16 cellular contexts compared by ENCODE assay signal in the genomic region with DNA sequence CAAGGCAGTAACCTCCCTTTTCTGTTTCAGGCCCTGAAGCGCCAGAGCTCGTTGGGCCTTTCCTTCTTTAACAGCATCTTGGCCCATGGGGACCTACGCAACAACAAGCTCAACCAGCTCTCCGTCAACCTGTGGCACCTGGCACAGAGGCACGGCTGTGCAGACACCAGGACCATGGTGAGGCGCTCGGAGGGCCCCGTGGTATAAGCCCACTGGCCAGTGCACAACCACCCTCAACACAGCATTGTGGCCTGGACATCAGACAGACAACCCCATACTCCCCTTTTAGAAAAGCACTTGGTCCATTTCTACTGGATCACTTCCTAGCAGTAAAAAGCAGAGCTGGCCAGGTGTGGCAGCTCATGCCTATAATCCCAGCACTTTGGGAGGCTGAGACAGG. TPM values are rescaled to one million over a fixed set of nuclear protein-coding genes. Genes with fewer than 3 reads are reported as not detected.
DNase-seq lines count a peak whose midpoint lies in the region; ATAC-seq and TF ChIP-seq lines count a peak whose summit lies in the region.
"Had no signal": no experiment of that assay in that cellular context is flagged by ENCODE, and none has a peak within 500 bp of the region (broad histone marks: within the 10 kb centered on the region; RNA-seq: fewer than 3 reads in every experiment).

No MANE protein-coding gene starts in this region.

- H3K4me1 ChIP-seq in heart right ventricle = peaks cover 8 to 78% (median 56%) of the 10 kb centered on the region in 9 donors
- peaks cover 4 to 50% of the 10 kb centered on the region in 2 donors for H3K4me1 ChIP-seq in right atrium auricular region
- peaks cover 50 to 77% (median 61%) of the 10 kb centered on the region in 3 donors for H3K4me1 ChIP-seq in esophagus squamous epithelium
- H3K4me1 ChIP-seq in prostate gland (replicated peaks) = peaks cover 9% of the 10 kb centered on the region

- H3K36me3 Mint-ChIP-seq in natural killer cell = no peaks in the 10 kb centered on the region

- H3K36me3 ChIP-seq in heart right ventricle (peaks cover 0 to 66% (median 12%) of the 10 kb centered on the region in 9 donors), right atrium auricular region (peaks cover 31% of the 10 kb centered on the region), esophagus squamous epithelium (peaks cover 0 to 42% (median 4%) of the 10 kb centered on the region in 3 donors), prostate gland (no peaks in the 10 kb centered on the region)

- H3K27me3 Mint-ChIP-seq in natural killer cell (ENCODE audit: low read depth in 2 of 2) = no peaks in the 10 kb centered on the region
- H3K27me3 Mint-ChIP-seq: activated CD4-positive, alpha-beta memory T cell treated with anti-CD3 and anti-CD28 coated beads, Interleukin-2, amount 10 ng/mL, durations not matched to agents 7 days and 5 days; activated naive CD8-positive, alpha-beta T cell; CD4-positive, CD25-positive, alpha-beta regulatory T cell; type B pancreatic cell had no signal

- DNase-seq in heart right ventricle (no peak), right atrium auricular region (ENCODE audit: low spot score) (no peak), esophagus squamous epithelium (lab: John Stamatoyannopoulos, UW) (no peak), prostate gland (ENCODE audit: low spot score) (no peak), natural killer cell (no peak), GM10248 (ENCODE audit: extremely low spot score) (no peak)
- DNase-seq: activated CD4-positive, alpha-beta memory T cell treated with anti-CD3 and anti-CD28 coated beads, Interleukin-2, amount 10 ng/mL, durations not matched to agents 7 days and 5 days; CD4-positive, CD25-positive, alpha-beta regulatory T cell; effector CD4-positive, alpha-beta T cell; NCI-H510A; T-helper 1 cell; WERI-Rb-1 had no signal

- 98 to 100% methylated on average over 8 of the region's 8 CpGs for WGBS in heart right ventricle, 2 donors
- 96% methylated on average over 8 of the region's 8 CpGs; no CpG with 5 or more reads in 1 of the 2 donors for WGBS in esophagus squamous epithelium, 2 donors
- WGBS in prostate gland = 97% methylated on average over 8 of the region's 8 CpGs

- ATAC-seq in heart right ventricle = no peak
- ATAC-seq in HG03097 (IDR thresholded peaks at IDR 0.05; ENCODE audit: low FRiP score, unreplicated experiment) = no peak
- no peak for ATAC-seq in GM19397 (IDR thresholded peaks at IDR 0.05; ENCODE audit: unreplicated experiment)
- no peak for ATAC-seq in natural killer cell

- H3K27ac ChIP-seq in heart right ventricle (peak overlapping the region in 8 of 10 donors; percentile 13 to 93 (median 52)), right atrium auricular region (peak overlapping the region in 1 of 2 donors; percentile 43), esophagus squamous epithelium (peak overlapping the region; percentile 44 to 80 (median 74)), prostate gland (peak overlapping the region; percentile 51 to 61)
- H3K27ac ChIP-seq: WERI-Rb-1 had no signal

- H3K4me3 ChIP-seq in heart right ventricle (no peak overlapping the region), right atrium auricular region (no peak overlapping the region), esophagus squamous epithelium (no peak overlapping the region), prostate gland (no peak overlapping the region)

- no peak overlapping the region for H3K4me3 Mint-ChIP-seq in natural killer cell
- H3K4me3 Mint-ChIP-seq: activated CD4-positive, alpha-beta memory T cell treated with anti-CD3 and anti-CD28 coated beads, Interleukin-2, amount 10 ng/mL, durations not matched to agents 7 days and 5 days; activated naive CD8-positive, alpha-beta T cell; CD4-positive, CD25-positive, alpha-beta regulatory T cell; type B pancreatic cell had no signal

- peaks cover 20 to 23% of the 10 kb centered on the region in 2 donors for H3K4me1 Mint-ChIP-seq in natural killer cell

- intact Hi-C loops in heart right ventricle (cut with DNase I) = loop anchor here in 1 of 10 donors (5.0 kb wide), 1 partner anchor 52 kb away; no protein-coding TSS in a partner anchor
- intact Hi-C loops in esophagus squamous epithelium (cut with DNase I) = no loop called here
- intact Hi-C loops in prostate gland (cut with DNase I) = no loop called here
- intact Hi-C loops in natural killer cell (cut with micrococcal nuclease) = no loop called here

- H3K27me3 ChIP-seq in heart right ventricle (no peaks in the 10 kb centered on the region), right atrium auricular region (no peaks in the 10 kb centered on the region), esophagus squamous epithelium (no peaks in the 10 kb centered on the region), prostate gland (replicated peaks; ENCODE audit: insufficient read depth) (no peaks in the 10 kb centered on the region)

- TF ChIP-seq CTCF in heart right ventricle (IDR thresholded peaks at IDR 0.05) = no peak
- no peak for TF ChIP-seq CTCF in right atrium auricular region (IDR thresholded peaks at IDR 0.05)
- TF ChIP-seq CTCF in esophagus squamous epithelium (IDR thresholded peaks at IDR 0.05) = no peak
- no peak for TF ChIP-seq CTCF in prostate gland (IDR thresholded peaks at IDR 0.05)
- TF ChIP-seq CTCF in natural killer cell (IDR thresholded peaks at IDR 0.05) = no peak
- TF ChIP-seq CTCF in GM10248 (IDR thresholded peaks at IDR 0.05; ENCODE audit: control extremely low read depth, extremely low read depth, low read depth, missing control alignments) = no peak

- no peaks in the 10 kb centered on the region for H3K9me3 Mint-ChIP-seq in natural killer cell
- H3K9me3 Mint-ChIP-seq: activated CD4-positive, alpha-beta memory T cell treated with anti-CD3 and anti-CD28 coated beads, Interleukin-2, amount 10 ng/mL, durations not matched to agents 7 days and 5 days; type B pancreatic cell had no signal

- POLR2A ChIA-PET in GM10248 (lab: Yijun Ruan, JAX) = interaction anchor here (0.5 kb wide), 1 partner anchor 1181 kb away, joined by 3 read pairs; no protein-coding TSS in a partner anchor

- H3K9me3 ChIP-seq in heart right ventricle = no peaks in the 10 kb centered on the region
- no peaks in the 10 kb centered on the region for H3K9me3 ChIP-seq in right atrium auricular region
- H3K9me3 ChIP-seq in esophagus squamous epithelium = no peaks in the 10 kb centered on the region
- H3K9me3 ChIP-seq in prostate gland = no peaks in the 10 kb centered on the region

- CTCF ChIA-PET in GM10248 (lab: Yijun Ruan, JAX) = interaction anchor here (0.7 to 2.6 kb wide), 4 partner anchors 9 to 33 kb away, joined by 3 to 7 read pairs (median 4); a partner anchor contains a TSS

- H3K27ac Mint-ChIP-seq in natural killer cell = no peak overlapping the region
- H3K27ac Mint-ChIP-seq: activated CD4-positive, alpha-beta memory T cell treated with anti-CD3 and anti-CD28 coated beads, Interleukin-2, amount 10 ng/mL, durations not matched to agents 7 days and 5 days had no signal

- TF ChIP-seq POLR2A in esophagus squamous epithelium (IDR thresholded peaks at IDR 0.05) (no peak), prostate gland (IDR thresholded peaks at IDR 0.05) (no peak)

RNA-seq across cellular contexts. Expression of a gene that starts 18.6 kb away (rescaled TPM):
- 10 to 100 TPM in 1 of 10 donors, 1 to 10 TPM in 9; 4.5 to 10.2 (median 6.5) TPM for total RNA-seq in heart right ventricle
- 10 to 100 TPM in 1 of 2 donors, 1 to 10 TPM in 1; 6.5 to 25.7 TPM for polyA plus RNA-seq in heart right ventricle
- total RNA-seq in right atrium auricular region = 1 to 10 TPM; 4.1 to 5.4 TPM
- total RNA-seq in esophagus squamous epithelium = 10 to 100 TPM in 2 of 4 donors, 1 to 10 TPM in 2; 9.0 to 14.3 (median 11.7) TPM
- total RNA-seq in prostate gland = 10 to 100 TPM; 11.2 to 26.6 TPM
- total RNA-seq in natural killer cell = 1 to 10 TPM; 5.6 to 8.0 (median 6.9) TPM

RNA-seq across cellular contexts. Expression of a gene that starts 18.6 kb away (rescaled TPM):
- total RNA-seq in heart right ventricle = 10 to 100 TPM in 2 of 10 donors, 1 to 10 TPM in 8; 5.5 to 11.7 (median 7.4) TPM
- polyA plus RNA-seq in heart right ventricle = 1 to 10 TPM; 7.3 to 9.8 TPM
- 10 to 100 TPM in 1 of 2 donors, 1 to 10 TPM in 1; 7.5 to 14.4 TPM for total RNA-seq in right atrium auricular region
- total RNA-seq in esophagus squamous epithelium = 1 to 10 TPM; 2.2 to 9.3 (median 6.1) TPM
- 10 to 100 TPM; 26.0 to 42.2 TPM for total RNA-seq in prostate gland
- total RNA-seq in natural killer cell = 1 to 10 TPM in 1 of 3 donors, under 1 TPM in 2; 0.38 to 1.8 (median 0.68) TPM
